11 cellular contexts compared by ENCODE assay signal in the genomic region with DNA sequence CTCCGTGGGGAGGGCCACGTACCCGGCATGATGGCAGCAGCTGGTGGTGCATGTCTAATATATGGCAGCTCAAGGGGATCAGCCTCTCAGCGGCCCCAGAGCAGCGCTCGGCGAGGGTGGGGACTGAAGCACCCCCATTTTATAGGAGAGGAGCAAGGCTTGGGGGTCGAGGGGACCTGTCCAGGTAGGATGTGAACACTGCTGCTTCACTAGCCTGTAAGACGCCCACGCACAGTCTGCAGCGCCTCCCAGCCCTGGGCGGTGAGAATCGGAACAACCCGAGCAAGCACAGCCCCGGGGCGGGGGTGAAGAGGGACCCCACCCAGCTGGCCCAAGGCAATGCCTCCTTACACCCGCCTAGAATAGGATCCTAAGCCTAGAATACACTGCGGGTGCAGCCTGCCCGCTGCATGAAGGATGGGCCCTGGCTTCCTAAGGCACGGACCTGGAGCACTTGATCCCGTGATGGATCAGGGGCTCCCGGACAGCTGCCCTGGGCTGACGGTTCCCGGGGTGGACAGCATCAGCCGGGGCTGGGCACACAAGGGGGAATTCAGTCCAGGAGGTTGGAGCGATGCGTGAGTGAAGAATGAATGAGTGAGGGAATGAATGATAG. TPM values are rescaled to one million over a fixed set of nuclear protein-coding genes. Genes with fewer than 3 reads are reported as not detected.
DNase-seq lines count a peak whose midpoint lies in the region; ATAC-seq and TF ChIP-seq lines count a peak whose summit lies in the region.
"Had no signal": no experiment of that assay in that cellular context is flagged by ENCODE, and none has a peak within 500 bp of the region (broad histone marks: within the 10 kb centered on the region; RNA-seq: fewer than 3 reads in every experiment).

No MANE protein-coding gene starts in this region.

- H3K4me1 ChIP-seq in PC-3 (ENCODE audit: insufficient read depth, low read length) (no peaks in the 10 kb centered on the region), heart left ventricle (no peaks in the 10 kb centered on the region)
- H3K4me1 ChIP-seq: breast epithelium had no signal

- no peaks in the 10 kb centered on the region for H3K27me3 Mint-ChIP-seq in activated CD4-positive, alpha-beta memory T cell treated with anti-CD3 and anti-CD28 coated beads for 36 hours
- no peaks in the 10 kb centered on the region for H3K27me3 Mint-ChIP-seq in activated CD4-positive, alpha-beta memory T cell treated with anti-CD3 and anti-CD28 coated beads, Interleukin-2, amount 10 ng/mL, durations not matched to agents 7 days and 5 days
- H3K27me3 Mint-ChIP-seq in stimulated activated memory B cell treated with anti-CD40 and anti-IgM and Interleukin-4, amounts not matched to agents 10 μg/mL and 1 μg/mL and 100 μg/mL, for 72 hours, result peaks cover 49% of the 10 kb centered on the region

- H3F3A ChIP-seq in PC-3 (ENCODE audit: low read length, unreplicated experiment), result no peaks in the 10 kb centered on the region

- ATAC-seq in PC-3 (no peak), heart left ventricle (no peak)
- no peak for ATAC-seq in stimulated activated memory B cell treated with anti-CD40 and anti-IgM and Interleukin-4, amounts not matched to agents 10 μg/mL and 1 μg/mL and 100 μg/mL, for 72 hours

- H4K20me1 ChIP-seq in PC-3 (ENCODE audit: low read length), result no peaks in the 10 kb centered on the region

- no peaks in the 10 kb centered on the region for H3K9me3 ChIP-seq in PC-3 (ENCODE audit: low read length)
- no peaks in the 10 kb centered on the region for H3K9me3 ChIP-seq in heart left ventricle

- peak; percentile 57 for TF ChIP-seq CTCF in PC-3 (conservative IDR thresholded peaks at IDR 0.05; ENCODE audit: low read depth, low read length)
- peak in 8 of 12 donors; percentile 11 to 40 (median 23) for TF ChIP-seq CTCF in heart left ventricle (IDR thresholded peaks at IDR 0.05)

- H2AFZ ChIP-seq in PC-3 (ENCODE audit: low read length), result no peak overlapping the region
- H2AFZ ChIP-seq: PC-9 had no signal

- H3K4me3 ChIP-seq in PC-3 (ENCODE audit: low read length) (no peak overlapping the region), heart left ventricle (no peak overlapping the region)
- H3K4me3 ChIP-seq: breast epithelium, PC-9 had no signal

- no TSS peak for BruUV-seq in PC-3 (replicated peaks; lab: Mats Ljungman, UMichigan)

- H3K4me1 Mint-ChIP-seq in activated CD4-positive, alpha-beta memory T cell treated with anti-CD3 and anti-CD28 coated beads for 36 hours (ENCODE audit: low read depth), result no peaks in the 10 kb centered on the region
- no peaks in the 10 kb centered on the region for H3K4me1 Mint-ChIP-seq in activated CD4-positive, alpha-beta memory T cell treated with anti-CD3 and anti-CD28 coated beads, Interleukin-2, amount 10 ng/mL, durations not matched to agents 7 days and 5 days
- H3K4me1 Mint-ChIP-seq in stimulated activated memory B cell treated with anti-CD40 and anti-IgM and Interleukin-4, amounts not matched to agents 10 μg/mL and 1 μg/mL and 100 μg/mL, for 72 hours, result no peaks in the 10 kb centered on the region
- H3K4me1 Mint-ChIP-seq: CD14-positive monocyte had no signal

- H3K27ac Mint-ChIP-seq in activated CD4-positive, alpha-beta memory T cell treated with anti-CD3 and anti-CD28 coated beads for 36 hours, result no peak overlapping the region
- no peak overlapping the region for H3K27ac Mint-ChIP-seq in activated CD4-positive, alpha-beta memory T cell treated with anti-CD3 and anti-CD28 coated beads, Interleukin-2, amount 10 ng/mL, durations not matched to agents 7 days and 5 days
- H3K27ac Mint-ChIP-seq in stimulated activated memory B cell treated with anti-CD40 and anti-IgM and Interleukin-4, amounts not matched to agents 10 μg/mL and 1 μg/mL and 100 μg/mL, for 72 hours, result no peak overlapping the region
- H3K27ac Mint-ChIP-seq: CD14-positive monocyte had no signal

- POLR2A ChIA-PET in activated CD4-positive, alpha-beta memory T cell treated with anti-CD3 and anti-CD28 coated beads for 36 hours (lab: Charles Lee), result no interaction called here
- POLR2A ChIA-PET in activated CD4-positive, alpha-beta memory T cell treated with anti-CD3 and anti-CD28 coated beads, Interleukin-2, amount 10 ng/mL, durations not matched to agents 7 days and 5 days (lab: Charles Lee), result no interaction called here
- POLR2A ChIA-PET in PC-3 (lab: Charles Lee; ENCODE audit: unreplicated experiment), result no interaction called here

- H3K9ac ChIP-seq in PC-3 (ENCODE audit: low read length), result no peak overlapping the region

- no peaks in the 10 kb centered on the region for H3K9me2 ChIP-seq in PC-3 (replicated peaks; ENCODE audit: low read length)

- H3K79me2 ChIP-seq in PC-3 (ENCODE audit: low read length), result no peaks in the 10 kb centered on the region

- DNase-seq in activated CD4-positive, alpha-beta memory T cell treated with anti-CD3 and anti-CD28 coated beads for 36 hours, result peak; percentile 24
- DNase-seq in activated CD4-positive, alpha-beta memory T cell treated with anti-CD3 and anti-CD28 coated beads, Interleukin-2, amount 10 ng/mL, durations not matched to agents 7 days and 5 days, result no peak
- DNase-seq in PC-3 (peak; percentile 35), heart left ventricle (peak in 1 of 5 donors; percentile 56), DMS53 treated with DMSO at 0.1 percent for 48 hours (lab: John Stamatoyannopoulos, UW; ENCODE audit: unreplicated experiment) (no peak), OCI-M2 (lab: John Stamatoyannopoulos, UW; ENCODE audit: unreplicated experiment) (no peak)
- peak; percentile 32 for DNase-seq in stimulated activated CD8-positive, alpha-beta memory T cell treated with anti-CD3 and anti-CD28 coated beads, Interleukin-4, amount 100 ng/mL, for 48 hours

- WGBS in heart left ventricle, 4 donors, result 37 to 43% (median 41%) methylated on average over 24 to 27 of the region's 27 CpGs

- H3K27me3 ChIP-seq in PC-3 (ENCODE audit: low read length) (no peaks in the 10 kb centered on the region), heart left ventricle (peaks cover 0 to 50% (median 14%) of the 10 kb centered on the region in 9 donors)

- H3K4me2 ChIP-seq in PC-3 (ENCODE audit: low read length), result no peak overlapping the region
- H3K4me2 ChIP-seq: PC-9 had no signal

- intact Hi-C loops in activated CD4-positive, alpha-beta memory T cell treated with anti-CD3 and anti-CD28 coated beads for 36 hours (cut with micrococcal nuclease), result no loop called here
- intact Hi-C loops in PC-3 (cut with micrococcal nuclease) (no loop called here), heart left ventricle (cut with DNase I) (loop anchor here in 1 of 10 donors (10.0 kb wide), 1 partner anchor 91 kb away; no protein-coding TSS in a partner anchor)

- no peaks in the 10 kb centered on the region for H3K36me3 Mint-ChIP-seq in activated CD4-positive, alpha-beta memory T cell treated with anti-CD3 and anti-CD28 coated beads for 36 hours
- H3K36me3 Mint-ChIP-seq in activated CD4-positive, alpha-beta memory T cell treated with anti-CD3 and anti-CD28 coated beads, Interleukin-2, amount 10 ng/mL, durations not matched to agents 7 days and 5 days (ENCODE audit: low read depth), result no peaks in the 10 kb centered on the region
- no peaks in the 10 kb centered on the region for H3K36me3 Mint-ChIP-seq in stimulated activated memory B cell treated with anti-CD40 and anti-IgM and Interleukin-4, amounts not matched to agents 10 μg/mL and 1 μg/mL and 100 μg/mL, for 72 hours
- H3K36me3 Mint-ChIP-seq: CD14-positive monocyte had no signal

- H3K9me3 Mint-ChIP-seq in activated CD4-positive, alpha-beta memory T cell treated with anti-CD3 and anti-CD28 coated beads for 36 hours, result no peaks in the 10 kb centered on the region
- H3K9me3 Mint-ChIP-seq in activated CD4-positive, alpha-beta memory T cell treated with anti-CD3 and anti-CD28 coated beads, Interleukin-2, amount 10 ng/mL, durations not matched to agents 7 days and 5 days, result no peaks in the 10 kb centered on the region
- H3K9me3 Mint-ChIP-seq in stimulated activated memory B cell treated with anti-CD40 and anti-IgM and Interleukin-4, amounts not matched to agents 10 μg/mL and 1 μg/mL and 100 μg/mL, for 72 hours, result peaks cover 8% of the 10 kb centered on the region

- H3K36me3 ChIP-seq in PC-3 (ENCODE audit: low read depth, low read length) (no peaks in the 10 kb centered on the region), heart left ventricle (no peaks in the 10 kb centered on the region)
- H3K36me3 ChIP-seq: breast epithelium had no signal

- CTCF ChIA-PET in activated CD4-positive, alpha-beta memory T cell treated with anti-CD3 and anti-CD28 coated beads for 36 hours (lab: Charles Lee), result no interaction called here
- CTCF ChIA-PET in activated CD4-positive, alpha-beta memory T cell treated with anti-CD3 and anti-CD28 coated beads, Interleukin-2, amount 10 ng/mL, durations not matched to agents 7 days and 5 days (lab: Charles Lee), result no interaction called here
- CTCF ChIA-PET in PC-3 (lab: Charles Lee), result interaction anchor here (0.6 kb wide), 1 partner anchor 188 kb away, joined by 4 read pairs; no protein-coding TSS in a partner anchor

- TF ChIP-seq POLR2A in heart left ventricle (IDR thresholded peaks at IDR 0.05), result no peak

- H3K4me3 Mint-ChIP-seq in activated CD4-positive, alpha-beta memory T cell treated with anti-CD3 and anti-CD28 coated beads for 36 hours, result no peak overlapping the region
- H3K4me3 Mint-ChIP-seq in activated CD4-positive, alpha-beta memory T cell treated with anti-CD3 and anti-CD28 coated beads, Interleukin-2, amount 10 ng/mL, durations not matched to agents 7 days and 5 days, result no peak overlapping the region
- no peak overlapping the region for H3K4me3 Mint-ChIP-seq in stimulated activated memory B cell treated with anti-CD40 and anti-IgM and Interleukin-4, amounts not matched to agents 10 μg/mL and 1 μg/mL and 100 μg/mL, for 72 hours
- H3K4me3 Mint-ChIP-seq: CD14-positive monocyte had no signal

- H3K27ac ChIP-seq in PC-3 (ENCODE audit: low read length), result no peak overlapping the region
- H3K27ac ChIP-seq in heart left ventricle, result no peak overlapping the region
- H3K27ac ChIP-seq: breast epithelium, PC-9 had no signal

RNA-seq across cellular contexts. Expression of gene ADRA2C, which starts 17.6 kb away (rescaled TPM):
- total RNA-seq in activated CD4-positive, alpha-beta memory T cell treated with anti-CD3 and anti-CD28 coated beads for 36 hours, result not detected
- total RNA-seq in activated CD4-positive, alpha-beta memory T cell treated with anti-CD3 and anti-CD28 coated beads, Interleukin-2, amount 10 ng/mL, durations not matched to agents 7 days and 5 days, result not detected
- total RNA-seq in PC-3 (2014; rRNA removed) (0.52 TPM in 1 of 2 replicates, not detected in the other), heart left ventricle (1 to 10 TPM; 3.4 to 7.7 (median 5.6) TPM)
- polyA plus RNA-seq in heart left ventricle, result 1 to 10 TPM; 3.9 to 4.2 TPM
- total RNA-seq: PC-9 had no signal
- polyA plus RNA-seq: CD14-positive monocyte had no signal

Comparison
In these comparisons a context has a peak if more than half of its experiments do, and no peak if none do; other contexts are left out.
1. DNase-seq: peak in activated CD4-positive, alpha-beta memory T cell treated with anti-CD3 and anti-CD28 coated beads for 36 hours (single experiment), PC-3 (single experiment) and stimulated activated CD8-positive, alpha-beta memory T cell treated with anti-CD3 and anti-CD28 coated beads, Interleukin-4, amount 100 ng/mL, for 48 hours (single experiment); none in activated CD4-positive, alpha-beta memory T cell treated with anti-CD3 and anti-CD28 coated beads, Interleukin-2, amount 10 ng/mL, durations not matched to agents 7 days and 5 days (single experiment), DMS53 treated with DMSO at 0.1 percent for 48 hours (single experiment) and OCI-M2 (single experiment).